In genomic region chr7:138129551-138130165, GRCh38 we compare ENCODE assay signal across 31 cellular contexts. TPM values are rescaled to one million over a fixed set of nuclear protein-coding genes. Genes with fewer than 3 reads are reported as not detected.
"Had no signal": no experiment of that assay in that cellular context is flagged by ENCODE, and none has a peak within 500 bp of the region (broad histone marks: within the 10 kb centered on the region; RNA-seq: fewer than 3 reads in every experiment).

No MANE protein-coding gene starts in this region.

- H3K27me3 ChIP-seq: heart right ventricle, hepatocyte, left lung, pancreas, sigmoid colon, spleen, suprapubic skin, tibial nerve, upper lobe of left lung, vagina had no signal

- FAIRE-seq: keratinocyte, pancreas, small intestine had no signal

- H3K9me3 ChIP-seq: lower lobe of right lung, pancreas, prostate gland, sigmoid colon, suprapubic skin, thoracic aorta, vagina had no signal

- H2AFZ ChIP-seq: hepatocyte had no signal

- H3K4me3 ChIP-seq: heart right ventricle, hepatocyte, left lung, lower lobe of right lung, pancreas, prostate gland, sigmoid colon, spleen, suprapubic skin, thoracic aorta, tibial nerve, upper lobe of left lung, vagina had no signal

- H3K27ac ChIP-seq: heart right ventricle, hepatocyte, left lung, lower lobe of right lung, pancreas, prostate gland, sigmoid colon, spleen, suprapubic skin, thoracic aorta, tibial nerve, upper lobe of left lung, vagina had no signal

- H3K4me2 ChIP-seq: hepatocyte had no signal

- H3K36me3 ChIP-seq: heart right ventricle, left lung, lower lobe of right lung, pancreas, prostate gland, sigmoid colon, spleen, suprapubic skin, thoracic aorta, tibial nerve, upper lobe of left lung, vagina had no signal

- H3K79me2 ChIP-seq: hepatocyte had no signal

- ATAC-seq: heart right ventricle; left colon; left lung; lower lobe of right lung; natural killer cell treated with Interleukin-12 subunit alpha and Interleukin-12 subunit beta and Interleukin-15 and Interleukin-18, amount 100 ng/mL, for 72 hours; pancreas; right cardiac atrium; stimulated activated effector memory CD8-positive, alpha-beta T cell treated with anti-CD3 and anti-CD28 coated beads, Interleukin-12 subunit alpha, Interleukin-12 subunit beta, amount 100 ng/mL, for 72 hours had no signal

- DNase-seq: heart right ventricle; kidney glomerular epithelial cell; left colon; left lung; lower lobe of right lung; mammary epithelial cell; mesenchymal stem cell; naive B cell; pancreas; retina; right cardiac atrium; sigmoid colon; small intestine; spleen; stimulated activated CD4-positive, alpha-beta T cell treated with anti-CD3 and anti-CD28 coated beads, Interleukin-4, amount 100 ng/mL, for 24 hours; stimulated activated naive CD4-positive, alpha-beta T cell; upper lobe of left lung had no signal

- H3K4me1 ChIP-seq: left lung, pancreas, prostate gland, sigmoid colon, spleen, suprapubic skin, upper lobe of left lung, vagina had no signal

RNA-seq across cellular contexts. Expression of gene AKR1D1, which starts 53.4 kb away (rescaled TPM):
- total RNA-seq: heart right ventricle; left colon; left lung; lower lobe of right lung; mammary epithelial cell; mesothelial cell of epicardium; mononuclear cell; natural killer cell treated with Interleukin-12 subunit alpha and Interleukin-12 subunit beta and Interleukin-15 and Interleukin-18, amount 100 ng/mL, for 72 hours; osteoblast; prostate gland; right cardiac atrium; sigmoid colon; thoracic aorta; tibial nerve; urinary bladder; vagina had no signal
- polyA plus RNA-seq: heart right ventricle, keratinocyte, mammary epithelial cell, neural cell, right cardiac atrium, sigmoid colon, small intestine, spleen, urinary bladder had no signal
